1 cellular context compared by ENCODE assay signal in genomic region chr6:144304223-144304848, GRCh38.
TF ChIP-seq lines count a peak whose summit lies in the region.

No MANE protein-coding gene starts in this region.

TF ChIP-seq in WTC11, 78 proteins besides CTCF, POLR2A, EP300 and RAD21 (continued from another document):
- TF ChIP-seq PRDM15 (CRISPR knock-in tag; IDR thresholded peaks at IDR 0.05): no peak
- TF ChIP-seq ZNF219 (CRISPR knock-in tag; IDR thresholded peaks at IDR 0.05; ENCODE audit: borderline replicate concordance): no peak
- no peak for TF ChIP-seq ZNF263 (CRISPR knock-in tag; IDR thresholded peaks at IDR 0.05; ENCODE audit: low read depth)
- TF ChIP-seq ARID4B (CRISPR knock-in tag; IDR thresholded peaks at IDR 0.05; ENCODE audit: borderline replicate concordance): no peak
- TF ChIP-seq ZNF317 (CRISPR knock-in tag; IDR thresholded peaks at IDR 0.05; ENCODE audit: borderline replicate concordance, low read depth): no peak
